7 cellular contexts compared by ENCODE assay signal in genomic region chr10:31759124-31759798, GRCh38.
A peak's percentile ranks its signal among the peaks of the same experiment; 100 is the strongest.
DNase-seq lines count a peak whose midpoint lies in the region; FAIRE-seq and TF ChIP-seq lines count a peak whose summit lies in the region.

No MANE protein-coding gene starts in this region.

- H2AK5ac ChIP-seq in trophoblast cell (ENCODE audit: low read length) = no peak overlapping the region

- no peak for FAIRE-seq in urothelium cell line (lab: Jason Lieb, UNC)

- TF ChIP-seq CTCF in OCI-LY3 (IDR thresholded peaks at IDR 0.05; ENCODE audit: low read depth, low read length) (no peak), glutamatergic neuron (IDR thresholded peaks at IDR 0.05; ENCODE audit: partially characterized antibody, unreplicated experiment) (no peak)

- H2AFZ ChIP-seq in GM23248 (peak overlapping the region; percentile 71; the same call in 1 of the 2 replicates), OCI-LY3 (ENCODE audit: low read depth, low read length) (0 out of 2 replicates have a peak overlapping the region, but pooled peaks have one; percentile 60), trophoblast cell (ENCODE audit: insufficient read depth, low read length, poor library complexity) (peak overlapping the region; percentile 45)

- H3K4me1 Mint-ChIP-seq in glutamatergic neuron (ENCODE audit: low read depth, unreplicated experiment) = peaks cover 18% of the 10 kb centered on the region

- no peaks in the 10 kb centered on the region for H3K9me2 ChIP-seq in GM23248 (ENCODE audit: insufficient read depth)

- no peaks in the 10 kb centered on the region for H4K20me1 ChIP-seq in GM23248 (ENCODE audit: insufficient read depth)
- no peaks in the 10 kb centered on the region for H4K20me1 ChIP-seq in OCI-LY3 (ENCODE audit: insufficient read depth, low read length)

- no peaks in the 10 kb centered on the region for H3K27me3 ChIP-seq in GM23248 (replicated peaks; ENCODE audit: insufficient read depth)
- H3K27me3 ChIP-seq in OCI-LY3 (ENCODE audit: low read depth, low read length) = no peaks in the 10 kb centered on the region
- no peaks in the 10 kb centered on the region for H3K27me3 ChIP-seq in trophoblast cell (ENCODE audit: insufficient read depth, low read length)

- H3K14ac ChIP-seq in trophoblast cell (ENCODE audit: low read length) = peak overlapping the region; percentile 59

- H3K36me3 Mint-ChIP-seq in glutamatergic neuron (ENCODE audit: unreplicated experiment) = peaks cover 4% of the 10 kb centered on the region

- H3K4me1 ChIP-seq in GM23248 (ENCODE audit: insufficient read depth) (peaks cover 45% of the 10 kb centered on the region), OCI-LY3 (ENCODE audit: low read length) (peaks cover 7% of the 10 kb centered on the region; the same call in 1 of the 2 replicates), trophoblast cell (ENCODE audit: control insufficient read depth in 1 of 2, insufficient read depth in 2 of 2, low read length in 2 of 2) (peaks cover 10 to 14% of the 10 kb centered on the region in 2 experiments)

- H2BK12ac ChIP-seq in trophoblast cell (ENCODE audit: low read length) = no peak overlapping the region

- H3K4me3 ChIP-seq in GM23248 (peak overlapping the region; percentile 99), OCI-LY3 (ENCODE audit: low read length) (peak overlapping the region; percentile 86), trophoblast cell (ENCODE audit: low read depth, low read length) (peak overlapping the region; percentile 68)

- H4K8ac ChIP-seq in trophoblast cell (ENCODE audit: low read depth, low read length) = peak overlapping the region; percentile 63

- H4K91ac ChIP-seq in trophoblast cell (ENCODE audit: low read depth, low read length) = peak overlapping the region; percentile 79

- H3K9me3 ChIP-seq in GM23248 (ENCODE audit: low read depth) = no peaks in the 10 kb centered on the region
- no peaks in the 10 kb centered on the region for H3K9me3 ChIP-seq in OCI-LY3 (ENCODE audit: insufficient read depth, low read length)
- no peaks in the 10 kb centered on the region for H3K9me3 ChIP-seq in trophoblast cell (ENCODE audit: insufficient read depth, low read depth, low read length)

- H3K9ac ChIP-seq in GM23248 = peak overlapping the region; percentile 97
- H3K9ac ChIP-seq in OCI-LY3 (ENCODE audit: low read length) = peak overlapping the region; percentile 84
- no peak overlapping the region for H3K9ac ChIP-seq in trophoblast cell (ENCODE audit: low read length)

- H3K27ac Mint-ChIP-seq in glutamatergic neuron (ENCODE audit: unreplicated experiment) = peak overlapping the region; percentile 49

- H3K79me2 ChIP-seq in GM23248 (ENCODE audit: insufficient read depth) (no peaks in the 10 kb centered on the region), OCI-LY3 (ENCODE audit: low read length) (no peaks in the 10 kb centered on the region), trophoblast cell (ENCODE audit: control insufficient read depth, insufficient read depth, low read length, poor library complexity) (no peaks in the 10 kb centered on the region)

- peak overlapping the region; percentile 86 for H3K4me3 Mint-ChIP-seq in glutamatergic neuron (ENCODE audit: unreplicated experiment)

- H3K27ac ChIP-seq in GM23248 (peak overlapping the region; percentile 89), OCI-LY3 (ENCODE audit: low read length) (no peak overlapping the region), trophoblast cell (ENCODE audit: low read depth, low read length) (no peak overlapping the region)

- H2BK120ac ChIP-seq in trophoblast cell (ENCODE audit: insufficient read depth, low read length, poor library complexity) = peak overlapping the region; percentile 0

- no peak overlapping the region for H4K12ac ChIP-seq in trophoblast cell (ENCODE audit: low read depth, low read length)

- peaks cover 8% of the 10 kb centered on the region for H3K79me1 ChIP-seq in trophoblast cell (ENCODE audit: low read length)

- no peak overlapping the region for H3K23ac ChIP-seq in trophoblast cell (ENCODE audit: low read length)

- H3F3A ChIP-seq in GM23248 (ENCODE audit: insufficient read depth) = peaks cover 52% of the 10 kb centered on the region

- H3K36me3 ChIP-seq in GM23248 (ENCODE audit: low read depth) = no peaks in the 10 kb centered on the region
- H3K36me3 ChIP-seq in OCI-LY3 (replicated peaks; ENCODE audit: low read depth, low read length) = no peaks in the 10 kb centered on the region
- no peaks in the 10 kb centered on the region for H3K36me3 ChIP-seq in trophoblast cell (ENCODE audit: control insufficient read depth in 1 of 2, insufficient read depth in 2 of 2, low read length in 2 of 2)

- H2BK5ac ChIP-seq in trophoblast cell (ENCODE audit: low read depth, low read length, poor library complexity) = peak overlapping the region; percentile 7

- peaks cover 8% of the 10 kb centered on the region for H3K27me3 Mint-ChIP-seq in glutamatergic neuron (ENCODE audit: unreplicated experiment)

- peak overlapping the region; percentile 40 for H3K18ac ChIP-seq in trophoblast cell (ENCODE audit: low read length)

- DNase-seq in GM23248 (peak; percentile 88), glutamatergic neuron (peak; percentile 52), trophoblast cell (peak; percentile 13 to 56), urothelium cell line (ENCODE audit: low spot score) (peak; percentile 70)
- DNase-seq in activated naive CD4-positive, alpha-beta T cell treated with Interleukin-2 at 50 U/mL for 16 hours = peak; percentile 66
- DNase-seq in NK-92 treated with Interleukin-12 subunit alpha and Interleukin-12 subunit beta, amount 100 ng/mL, for 24 hours (lab: John Stamatoyannopoulos, UW) = no peak

- H3K4me2 ChIP-seq in GM23248 (ENCODE audit: unreplicated experiment) = peak overlapping the region; percentile 76
- H3K4me2 ChIP-seq in OCI-LY3 (ENCODE audit: low read length) = peak overlapping the region; percentile 91
- H3K4me2 ChIP-seq in trophoblast cell (ENCODE audit: low read length) = peak overlapping the region; percentile 82

- peaks cover 7% of the 10 kb centered on the region for H3K9me3 Mint-ChIP-seq in glutamatergic neuron (ENCODE audit: unreplicated experiment)

- 2 to 3% methylated on average over 18 to 36 of the region's 36 CpGs for WGBS in GM23248 (ENCODE audit: low coverage in 1 of 2, low lambda C conversion rate in 2 of 2, missing lambda C conversion rate in 2 of 2), 2 experiments
- no CpG with 5 or more reads among the region's 36 CpGs for WGBS in trophoblast cell (ENCODE audit: extremely low coverage, insufficient coverage, insufficient read length)

- H3K4ac ChIP-seq in trophoblast cell (ENCODE audit: low read depth, low read length) = peak overlapping the region; percentile 47

- in situ Hi-C loops in GM23248 (cut with MboI) = no loop called here
